Comparison of ENCODE assay signal across 1 cellular context in genomic region chr1:101219919-101220695, GRCh38.
TF ChIP-seq lines count a peak whose summit lies in the region.

No MANE protein-coding gene starts in this region.

TF ChIP-seq in HepG2, 621 proteins besides CTCF, POLR2A, EP300 and RAD21 (continued from another document):
- no peak for TF ChIP-seq CSRNP1 (CRISPR knock-in tag; IDR thresholded peaks at IDR 0.05)
- TF ChIP-seq ONECUT2 (CRISPR knock-in tag; IDR thresholded peaks at IDR 0.05), result no peak
- TF ChIP-seq ZNF782 (CRISPR knock-in tag; IDR thresholded peaks at IDR 0.05; ENCODE audit: borderline replicate concordance), result no peak
- no peak for TF ChIP-seq ZNF451 (CRISPR knock-in tag; IDR thresholded peaks at IDR 0.05)
- TF ChIP-seq FIP1L1 (IDR thresholded peaks at IDR 0.05; ENCODE audit: borderline replicate concordance, insufficient read depth, low read depth, low read length), result no peak
- TF ChIP-seq, protein P1, sequence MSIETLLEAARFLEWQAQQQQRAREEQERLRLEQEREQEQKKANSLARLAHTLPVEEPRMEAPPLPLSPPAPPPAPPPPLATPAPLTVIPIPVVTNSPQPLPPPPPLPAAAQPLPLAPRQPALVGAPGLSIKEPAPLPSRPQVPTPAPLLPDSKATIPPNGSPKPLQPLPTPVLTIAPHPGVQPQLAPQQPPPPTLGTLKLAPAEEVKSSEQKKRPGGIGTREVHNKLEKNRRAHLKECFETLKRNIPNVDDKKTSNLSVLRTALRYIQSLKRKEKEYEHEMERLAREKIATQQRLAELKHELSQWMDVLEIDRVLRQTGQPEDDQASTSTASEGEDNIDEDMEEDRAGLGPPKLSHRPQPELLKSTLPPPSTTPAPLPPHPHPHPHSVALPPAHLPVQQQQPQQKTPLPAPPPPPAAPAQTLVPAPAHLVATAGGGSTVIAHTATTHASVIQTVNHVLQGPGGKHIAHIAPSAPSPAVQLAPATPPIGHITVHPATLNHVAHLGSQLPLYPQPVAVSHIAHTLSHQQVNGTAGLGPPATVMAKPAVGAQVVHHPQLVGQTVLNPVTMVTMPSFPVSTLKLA (IDR thresholded peaks at IDR 0.05), result no peak
- TF ChIP-seq RFXANK (CRISPR knock-in tag; IDR thresholded peaks at IDR 0.05), result no peak
